ENCODE assay signal across 5 cellular contexts in the genomic region with DNA sequence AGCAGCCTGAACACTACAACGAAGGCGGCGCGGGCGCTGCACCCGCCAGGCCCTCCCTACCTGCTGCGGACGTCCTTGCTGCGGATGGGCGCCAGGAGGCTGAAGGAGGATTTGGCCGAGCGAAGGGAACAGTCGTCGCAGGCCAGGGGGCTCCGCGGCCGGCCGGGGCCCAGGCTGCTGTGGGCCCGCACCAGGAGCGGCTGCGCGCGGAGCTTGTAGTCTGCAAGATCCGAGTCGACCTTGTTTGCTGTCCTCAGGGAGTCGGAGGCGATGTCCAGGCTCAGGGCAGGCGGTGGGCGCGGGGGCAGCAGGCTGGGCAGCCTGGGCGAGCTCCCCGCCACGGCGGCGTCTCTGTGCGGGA. TPM values are rescaled to one million over a fixed set of nuclear protein-coding genes. Genes with fewer than 3 reads are reported as not detected.
DNase-seq lines count a peak whose midpoint lies in the region; ATAC-seq, FAIRE-seq and TF ChIP-seq lines count a peak whose summit lies in the region.

No MANE protein-coding gene starts in this region.

- H3K4me2 ChIP-seq in SU-DHL-6 (ENCODE audit: low read depth, low read length, poor library complexity, severe bottlenecking) (peak overlapping the region; percentile 73), keratinocyte (ENCODE audit: control insufficient read depth, extremely low read depth, insufficient read depth, low read depth, low read length) (peak overlapping the region; percentile 74)

- H4K20me1 ChIP-seq in SU-DHL-6 (ENCODE audit: low read depth, low read length) (no peaks in the 10 kb centered on the region), keratinocyte (ENCODE audit: control insufficient read depth, extremely low read depth, insufficient read depth, low read length) (peaks cover 13% of the 10 kb centered on the region)

- H3K4me1 ChIP-seq in keratinocyte (ENCODE audit: control insufficient read depth, extremely low read depth, insufficient read depth, low read length): peaks cover 15% of the 10 kb centered on the region

- dilution Hi-C loops in keratinocyte (cut with MboI; ENCODE audit: extremely low pct_ligation_motif_present, low sequenced_read_pairs): no loop called here

- DNase-seq in keratinocyte (ENCODE audit: low read depth, low spot score) (no peak), NCI-H1092 treated with DMSO at 0.1 percent for 48 hours (lab: John Stamatoyannopoulos, UW) (no peak), GM10266 (ENCODE audit: extremely low spot score) (no peak)

- peak; percentile 10 for ATAC-seq in GM21786 (IDR thresholded peaks at IDR 0.05; ENCODE audit: unreplicated experiment)

- no peak overlapping the region for H2AFZ ChIP-seq in SU-DHL-6 (ENCODE audit: low read depth, low read length, severe bottlenecking)
- H2AFZ ChIP-seq in keratinocyte (ENCODE audit: control insufficient read depth, low read length): no peak overlapping the region

- no peak for TF ChIP-seq CTCF in SU-DHL-6 (IDR thresholded peaks at IDR 0.05; ENCODE audit: insufficient read depth, low read length, poor library complexity, severe bottlenecking)
- no peak for TF ChIP-seq CTCF in keratinocyte (optimal IDR thresholded peaks at IDR 0.05 in 1 of 3, IDR thresholded peaks at IDR 0.05 in 1 of 3, conservative IDR thresholded peaks at IDR 0.05 in 1 of 3; ENCODE audit: extremely low read depth in 1 of 3, insufficient read depth in 2 of 3, low read length in 3 of 3)
- TF ChIP-seq CTCF in GM10266 (IDR thresholded peaks at IDR 0.05; ENCODE audit: control insufficient read depth, insufficient read depth, low read depth, missing control alignments): no peak

- peaks cover 10% of the 10 kb centered on the region for H3F3A ChIP-seq in SU-DHL-6 (ENCODE audit: insufficient read depth)

- no peaks in the 10 kb centered on the region for H3K9me2 ChIP-seq in SU-DHL-6 (replicated peaks; ENCODE audit: insufficient read depth, low read length)

- peaks cover 2% of the 10 kb centered on the region for H3K9me1 ChIP-seq in keratinocyte (ENCODE audit: control insufficient read depth, extremely low read depth, insufficient read depth, low read length)

- H3K36me3 ChIP-seq in SU-DHL-6 (ENCODE audit: low read length): no peaks in the 10 kb centered on the region
- H3K36me3 ChIP-seq in keratinocyte (ENCODE audit: control insufficient read depth in 2 of 2, extremely low read depth in 1 of 2, insufficient read depth in 2 of 2, low read length in 2 of 2): peaks cover 25 to 28% of the 10 kb centered on the region in 2 experiments

- no peak for FAIRE-seq in keratinocyte (lab: Jason Lieb, UNC)

- no peak overlapping the region for H3K27ac ChIP-seq in SU-DHL-6 (ENCODE audit: low read depth, low read length)
- peak overlapping the region; percentile 56 for H3K27ac ChIP-seq in keratinocyte (ENCODE audit: control insufficient read depth, insufficient read depth, low read length)

- no peaks in the 10 kb centered on the region for H3K27me3 ChIP-seq in SU-DHL-6 (ENCODE audit: low read length)
- H3K27me3 ChIP-seq in keratinocyte (ENCODE audit: control insufficient read depth, extremely low read depth, insufficient read depth, low read length): no peaks in the 10 kb centered on the region

- H3K4me3 ChIP-seq in SU-DHL-6 (ENCODE audit: insufficient read depth, low read length, poor library complexity, severe bottlenecking) (peak overlapping the region; percentile 88), keratinocyte (ENCODE audit: control insufficient read depth in 2 of 3, extremely low read depth in 1 of 3, insufficient read depth in 2 of 3, low read depth in 1 of 3, low read length in 3 of 3) (peak overlapping the region; percentile 76 to 90 (median 77))

- H3K9me3 ChIP-seq in SU-DHL-6 (ENCODE audit: insufficient read depth, low read length) (no peaks in the 10 kb centered on the region), keratinocyte (ENCODE audit: control insufficient read depth, low read depth, low read length) (no peaks in the 10 kb centered on the region)

- H3K9ac ChIP-seq in SU-DHL-6 (ENCODE audit: low read length) (peak overlapping the region; percentile 93), keratinocyte (ENCODE audit: control insufficient read depth, extremely low read depth, insufficient read depth, low read length) (peak overlapping the region; percentile 80)

- H3K79me2 ChIP-seq in SU-DHL-6 (ENCODE audit: insufficient read depth, low read length) (peaks cover 22% of the 10 kb centered on the region), keratinocyte (ENCODE audit: control insufficient read depth, insufficient read depth, low read length) (peaks cover 56% of the 10 kb centered on the region)

RNA-seq across cellular contexts. Expression of a gene that starts 1.1 kb away (rescaled TPM):
- polyA plus RNA-seq in keratinocyte: 4.4 to 6.5 TPM (median 5.2 TPM) in 3 replicates
- polyA plus RNA-seq in keratinocyte (2011; ENCODE audit: low read depth): 2.7 TPM
- polyA plus RNA-seq in keratinocyte (2011; cell fraction: cytosol; rRNA removed): 3.3 and 5.5 TPM in 2 replicates
- 20.7 and 26.3 TPM in 2 replicates for polyA plus RNA-seq in keratinocyte (2011; cell fraction: nucleus; rRNA removed)
- polyA plus RNA-seq in keratinocyte (2012; ENCODE audit: low replicate concordance): 4.6 and 7.2 TPM in 2 replicates
- polyA minus RNA-seq in keratinocyte: 3.9 to 9.0 TPM (median 3.9 TPM) in 3 replicates
- polyA minus RNA-seq in keratinocyte (2011; cell fraction: cytosol; rRNA and poly(A)+ RNA removed): 5.9 TPM
- polyA minus RNA-seq in keratinocyte (2011; cell fraction: nucleus; rRNA and poly(A)+ RNA removed): 7.7 and 9.2 TPM in 2 replicates

RNA-seq across cellular contexts. Expression of a gene that starts 28.1 kb away (rescaled TPM):
- 71.3 to 86.1 TPM (median 85.9 TPM) in 3 replicates for polyA plus RNA-seq in keratinocyte
- polyA plus RNA-seq in keratinocyte (2011; ENCODE audit: low read depth): 48.4 TPM
- polyA plus RNA-seq in keratinocyte (2011; cell fraction: cytosol; rRNA removed): 38.2 and 47.4 TPM in 2 replicates
- polyA plus RNA-seq in keratinocyte (2011; cell fraction: nucleus; rRNA removed): 151 and 177 TPM in 2 replicates
- polyA plus RNA-seq in keratinocyte (2012; ENCODE audit: low replicate concordance): 57.5 and 93.8 TPM in 2 replicates
- 41.2 to 57.5 TPM (median 47.3 TPM) in 3 replicates for polyA minus RNA-seq in keratinocyte
- 28.8 TPM for polyA minus RNA-seq in keratinocyte (2011; cell fraction: cytosol; rRNA and poly(A)+ RNA removed)
- 43.3 and 50.7 TPM in 2 replicates for polyA minus RNA-seq in keratinocyte (2011; cell fraction: nucleus; rRNA and poly(A)+ RNA removed)

RNA-seq across cellular contexts. Expression of a gene that starts 28.1 kb away (rescaled TPM):
- polyA plus RNA-seq in keratinocyte: 36.8 to 50.8 TPM (median 46.5 TPM) in 3 replicates
- 66.8 TPM for polyA plus RNA-seq in keratinocyte (2011; ENCODE audit: low read depth)
- polyA plus RNA-seq in keratinocyte (2011; cell fraction: cytosol; rRNA removed): 35.6 and 37.0 TPM in 2 replicates
- polyA plus RNA-seq in keratinocyte (2011; cell fraction: nucleus; rRNA removed): 73.5 and 80.2 TPM in 2 replicates
- polyA plus RNA-seq in keratinocyte (2012; ENCODE audit: low replicate concordance): 44.0 and 53.9 TPM in 2 replicates
- 28.6 to 54.7 TPM (median 31.3 TPM) in 3 replicates for polyA minus RNA-seq in keratinocyte
- 43.0 TPM for polyA minus RNA-seq in keratinocyte (2011; cell fraction: cytosol; rRNA and poly(A)+ RNA removed)
- 15.6 and 28.9 TPM in 2 replicates for polyA minus RNA-seq in keratinocyte (2011; cell fraction: nucleus; rRNA and poly(A)+ RNA removed)

RNA-seq across cellular contexts. Expression of a gene that starts 38.6 kb away (rescaled TPM):
- polyA plus RNA-seq in keratinocyte: 3.6 to 4.5 TPM (median 3.6 TPM) in 3 replicates
- polyA plus RNA-seq in keratinocyte (2011; ENCODE audit: low read depth): 5.0 TPM
- polyA plus RNA-seq in keratinocyte (2011; cell fraction: cytosol; rRNA removed): 1.4 and 2.8 TPM in 2 replicates
- 18.0 and 20.7 TPM in 2 replicates for polyA plus RNA-seq in keratinocyte (2011; cell fraction: nucleus; rRNA removed)
- 3.0 and 7.5 TPM in 2 replicates for polyA plus RNA-seq in keratinocyte (2012; ENCODE audit: low replicate concordance)
- 3.8 to 8.4 TPM (median 5.6 TPM) in 3 replicates for polyA minus RNA-seq in keratinocyte
- polyA minus RNA-seq in keratinocyte (2011; cell fraction: cytosol; rRNA and poly(A)+ RNA removed): 3.3 TPM
- polyA minus RNA-seq in keratinocyte (2011; cell fraction: nucleus; rRNA and poly(A)+ RNA removed): 8.1 and 13.4 TPM in 2 replicates

RNA-seq across cellular contexts. Expression of a gene that starts 44.3 kb away (rescaled TPM):
- polyA plus RNA-seq in keratinocyte: 12.2 to 33.1 TPM (median 15.8 TPM) in 3 replicates
- 22.4 TPM for polyA plus RNA-seq in keratinocyte (2011; ENCODE audit: low read depth)
- 28.6 and 31.4 TPM in 2 replicates for polyA plus RNA-seq in keratinocyte (2011; cell fraction: cytosol; rRNA removed)
- polyA plus RNA-seq in keratinocyte (2011; cell fraction: nucleus; rRNA removed): 152 and 161 TPM in 2 replicates
- polyA plus RNA-seq in keratinocyte (2012; ENCODE audit: low replicate concordance): 40.9 and 60.4 TPM in 2 replicates
- 28.0 to 141 TPM (median 38.6 TPM) in 3 replicates for polyA minus RNA-seq in keratinocyte
- 46.6 TPM for polyA minus RNA-seq in keratinocyte (2011; cell fraction: cytosol; rRNA and poly(A)+ RNA removed)
- 84.6 and 123 TPM in 2 replicates for polyA minus RNA-seq in keratinocyte (2011; cell fraction: nucleus; rRNA and poly(A)+ RNA removed)
